In the genomic region with DNA sequence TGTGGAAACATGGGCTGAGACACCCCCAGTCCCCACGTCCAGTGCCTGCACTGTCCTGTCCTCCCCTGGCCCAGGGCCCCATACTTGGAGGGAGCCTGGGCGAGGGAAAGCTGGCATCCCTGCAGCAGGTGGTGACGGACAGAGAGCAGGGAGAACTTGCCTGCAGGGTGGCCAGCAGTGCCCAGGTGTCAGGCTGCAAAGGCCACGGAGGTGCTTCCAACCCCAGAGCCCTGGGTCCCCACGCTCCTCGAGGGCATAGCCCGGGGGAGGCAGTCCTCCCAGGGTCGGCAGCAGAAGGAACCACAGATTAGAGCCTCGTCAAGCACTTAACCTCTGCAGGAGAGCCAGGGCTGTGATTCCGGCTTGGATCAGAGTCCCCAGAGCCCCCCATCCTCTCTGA, we compare ENCODE assay signal across 10 cellular contexts.
DNase-seq lines count a peak whose midpoint lies in the region; ATAC-seq and TF ChIP-seq lines count a peak whose summit lies in the region.
"Had no signal": no experiment of that assay in that cellular context is flagged by ENCODE, and none has a peak within 500 bp of the region (broad histone marks: within the 10 kb centered on the region; RNA-seq: fewer than 3 reads in every experiment).

No MANE protein-coding gene starts in this region.

- no peaks in the 10 kb centered on the region for H3K36me3 ChIP-seq in GM23338 (ENCODE audit: insufficient read depth)
- H3K36me3 ChIP-seq in hepatocyte (replicated peaks; ENCODE audit: insufficient read depth, low read depth) = no peaks in the 10 kb centered on the region
- no peaks in the 10 kb centered on the region for H3K36me3 ChIP-seq in smooth muscle cell (ENCODE audit: low read depth)

- H3K9me2 ChIP-seq in GM23338 (ENCODE audit: insufficient read depth) (no peaks in the 10 kb centered on the region), hepatocyte (replicated peaks; ENCODE audit: insufficient read depth) (no peaks in the 10 kb centered on the region)

- WGBS in hepatocyte (ENCODE audit: low lambda C conversion rate, missing lambda C conversion rate) = 70% methylated on average over 9 of the region's 10 CpGs
- WGBS in smooth muscle cell (ENCODE audit: low lambda C conversion rate) = 82% methylated on average over 10 of the region's 10 CpGs

- ATAC-seq in GM23338 = no peak

- no peak overlapping the region for H3K27ac Mint-ChIP-seq in GM23338

- H2AFZ ChIP-seq in GM23338 (no peak overlapping the region), hepatocyte (no peak overlapping the region), smooth muscle cell (ENCODE audit: low read depth) (no peak overlapping the region)

- H3K9me3 ChIP-seq in hepatocyte (ENCODE audit: low read depth) (no peaks in the 10 kb centered on the region), smooth muscle cell (replicated peaks; ENCODE audit: low read depth) (no peaks in the 10 kb centered on the region)

- no peak overlapping the region for H3K27ac ChIP-seq in GM23338 (ENCODE audit: low read depth)
- peak overlapping the region; percentile 76 for H3K27ac ChIP-seq in VCaP
- H3K27ac ChIP-seq in hepatocyte = no peak overlapping the region
- no peak overlapping the region for H3K27ac ChIP-seq in smooth muscle cell (ENCODE audit: low read depth)
- no peak overlapping the region for H3K27ac ChIP-seq in substantia nigra (ENCODE audit: low read depth, low read length, poor library complexity, severe bottlenecking)

- H3K4me3 ChIP-seq in GM23338 = no peak overlapping the region; the same call in 1 of the 2 replicates
- no peak overlapping the region for H3K4me3 ChIP-seq in hepatocyte
- no peak overlapping the region for H3K4me3 ChIP-seq in smooth muscle cell

- H3F3A ChIP-seq in GM23338 (replicated peaks; ENCODE audit: low read depth) (no peaks in the 10 kb centered on the region), smooth muscle cell (ENCODE audit: low read depth) (no peaks in the 10 kb centered on the region)

- H3K4me1 Mint-ChIP-seq in GM23338 = peaks cover 4% of the 10 kb centered on the region

- H3K9ac ChIP-seq in smooth muscle cell (ENCODE audit: low read depth) = no peak overlapping the region

- TF ChIP-seq CTCF in GM23338 (conservative IDR thresholded peaks at IDR 0.05; ENCODE audit: low read depth in 2 of 2) (no peak), VCaP (conservative IDR thresholded peaks at IDR 0.05) (no peak), hepatocyte (IDR thresholded peaks at IDR 0.05; ENCODE audit: poor library complexity) (no peak), smooth muscle cell (IDR thresholded peaks at IDR 0.05; ENCODE audit: borderline replicate concordance, insufficient read depth, poor library complexity, severe bottlenecking) (no peak)

- H3K4me1 ChIP-seq in GM23338 (ENCODE audit: insufficient read depth) (no peaks in the 10 kb centered on the region; the same call in 1 of the 2 replicates), hepatocyte (ENCODE audit: insufficient read depth) (peaks cover 14% of the 10 kb centered on the region), smooth muscle cell (ENCODE audit: low read depth) (peaks cover 8% of the 10 kb centered on the region)

- peak overlapping the region; percentile 75; the same call in 2 of the 3 replicates for H3K4me3 Mint-ChIP-seq in GM23338

- no peaks in the 10 kb centered on the region for H3K9me3 Mint-ChIP-seq in GM23338

- peaks cover 19% of the 10 kb centered on the region for H3K27me3 Mint-ChIP-seq in GM23338 (ENCODE audit: insufficient read depth, low read depth, poor library complexity)
- H3K27me3 Mint-ChIP-seq: activated CD8-positive, alpha-beta memory T cell treated with anti-CD3 and anti-CD28 coated beads, Interleukin-2, amount 10 ng/mL, durations not matched to agents 7 days and 5 days had no signal

- H3K79me2 ChIP-seq in GM23338 (replicated peaks; ENCODE audit: insufficient read depth) = no peaks in the 10 kb centered on the region
- H3K79me2 ChIP-seq in hepatocyte = no peaks in the 10 kb centered on the region
- no peaks in the 10 kb centered on the region for H3K79me2 ChIP-seq in smooth muscle cell (ENCODE audit: low read depth)

- no peaks in the 10 kb centered on the region for H3K36me3 Mint-ChIP-seq in GM23338 (ENCODE audit: low read depth)
- H3K36me3 Mint-ChIP-seq: activated CD8-positive, alpha-beta memory T cell treated with anti-CD3 and anti-CD28 coated beads, Interleukin-2, amount 10 ng/mL, durations not matched to agents 7 days and 5 days had no signal

- H3K4me2 ChIP-seq in GM23338 = peak overlapping the region; percentile 76; the same call in 1 of the 2 replicates
- H3K4me2 ChIP-seq in hepatocyte = peak overlapping the region; percentile 99
- H3K4me2 ChIP-seq in smooth muscle cell = peak overlapping the region; percentile 99

- peaks cover 16% of the 10 kb centered on the region; the same call in 1 of the 2 replicates for H3K27me3 ChIP-seq in GM23338 (ENCODE audit: insufficient read depth)
- H3K27me3 ChIP-seq in hepatocyte = no peaks in the 10 kb centered on the region
- H3K27me3 ChIP-seq in smooth muscle cell (ENCODE audit: low read depth) = no peaks in the 10 kb centered on the region

- H4K20me1 ChIP-seq in GM23338 (replicated peaks; ENCODE audit: insufficient read depth) (peaks cover 6% of the 10 kb centered on the region; the same call in 1 of the 2 replicates), hepatocyte (ENCODE audit: insufficient read depth, poor library complexity, severe bottlenecking) (no peaks in the 10 kb centered on the region), smooth muscle cell (ENCODE audit: low read depth) (no peaks in the 10 kb centered on the region)

- DNase-seq in GM23338 (ENCODE audit: low spot score) (no peak), hepatocyte (ENCODE audit: low spot score) (no peak), smooth muscle cell (lab: John Stamatoyannopoulos, UW; ENCODE audit: unreplicated experiment) (no peak), glomerular visceral epithelial cell (ENCODE audit: extremely low spot score) (no peak), substantia nigra (lab: John Stamatoyannopoulos, UW) (no peak)
- DNase-seq in activated naive CD4-positive, alpha-beta T cell treated with anti-CD3 and anti-CD28 coated beads, Interleukin-2, amount 50 U/mL, for 16 hours = no peak
- DNase-seq: midbrain, NCI-H2029 treated with DMSO at 0.1 percent for 48 hours had no signal

TF ChIP-seq in GM23338, 12 proteins besides CTCF, POLR2A, EP300 and RAD21 (continues in another document):
- TF ChIP-seq JUNB (IDR thresholded peaks at IDR 0.05; ENCODE audit: unreplicated experiment) (no peak), POLR2AphosphoS5 (IDR thresholded peaks at IDR 0.05; ENCODE audit: low read depth) (no peak)
- TF ChIP-seq, protein P1, sequence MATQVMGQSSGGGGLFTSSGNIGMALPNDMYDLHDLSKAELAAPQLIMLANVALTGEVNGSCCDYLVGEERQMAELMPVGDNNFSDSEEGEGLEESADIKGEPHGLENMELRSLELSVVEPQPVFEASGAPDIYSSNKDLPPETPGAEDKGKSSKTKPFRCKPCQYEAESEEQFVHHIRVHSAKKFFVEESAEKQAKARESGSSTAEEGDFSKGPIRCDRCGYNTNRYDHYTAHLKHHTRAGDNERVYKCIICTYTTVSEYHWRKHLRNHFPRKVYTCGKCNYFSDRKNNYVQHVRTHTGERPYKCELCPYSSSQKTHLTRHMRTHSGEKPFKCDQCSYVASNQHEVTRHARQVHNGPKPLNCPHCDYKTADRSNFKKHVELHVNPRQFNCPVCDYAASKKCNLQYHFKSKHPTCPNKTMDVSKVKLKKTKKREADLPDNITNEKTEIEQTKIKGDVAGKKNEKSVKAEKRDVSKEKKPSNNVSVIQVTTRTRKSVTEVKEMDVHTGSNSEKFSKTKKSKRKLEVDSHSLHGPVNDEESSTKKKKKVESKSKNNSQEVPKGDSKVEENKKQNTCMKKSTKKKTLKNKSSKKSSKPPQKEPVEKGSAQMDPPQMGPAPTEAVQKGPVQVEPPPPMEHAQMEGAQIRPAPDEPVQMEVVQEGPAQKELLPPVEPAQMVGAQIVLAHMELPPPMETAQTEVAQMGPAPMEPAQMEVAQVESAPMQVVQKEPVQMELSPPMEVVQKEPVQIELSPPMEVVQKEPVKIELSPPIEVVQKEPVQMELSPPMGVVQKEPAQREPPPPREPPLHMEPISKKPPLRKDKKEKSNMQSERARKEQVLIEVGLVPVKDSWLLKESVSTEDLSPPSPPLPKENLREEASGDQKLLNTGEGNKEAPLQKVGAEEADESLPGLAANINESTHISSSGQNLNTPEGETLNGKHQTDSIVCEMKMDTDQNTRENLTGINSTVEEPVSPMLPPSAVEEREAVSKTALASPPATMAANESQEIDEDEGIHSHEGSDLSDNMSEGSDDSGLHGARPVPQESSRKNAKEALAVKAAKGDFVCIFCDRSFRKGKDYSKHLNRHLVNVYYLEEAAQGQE (IDR thresholded peaks at IDR 0.05; ENCODE audit: unreplicated experiment) = no peak
